ENCODE assay signal across 8 cellular contexts in genomic region chr7:33903770-33904679, GRCh38. TPM values are rescaled to one million over a fixed set of nuclear protein-coding genes. Genes with fewer than 3 reads are reported as not detected.
DNase-seq lines count a peak whose midpoint lies in the region; ATAC-seq and TF ChIP-seq lines count a peak whose summit lies in the region.

No MANE protein-coding gene starts in this region.

- peak overlapping the region; percentile 74 for H3K27ac Mint-ChIP-seq in progenitor cell of endocrine pancreas

- H3K9me3 ChIP-seq in ascending aorta, result no peaks in the 10 kb centered on the region

- peak overlapping the region; percentile 76 for H3K4me3 Mint-ChIP-seq in progenitor cell of endocrine pancreas (ENCODE audit: low read depth)

- intact Hi-C loops in ascending aorta (cut with DNase I), result no loop called here

- H3K36me3 ChIP-seq in ascending aorta, result no peaks in the 10 kb centered on the region

- peaks cover 5% of the 10 kb centered on the region for H3K27me3 ChIP-seq in ascending aorta

- peak overlapping the region; percentile 63 to 65 for H3K4me3 ChIP-seq in ascending aorta

- H3K4me1 Mint-ChIP-seq in progenitor cell of endocrine pancreas (ENCODE audit: low read depth), result peaks cover 4% of the 10 kb centered on the region

- H3K4me1 ChIP-seq in ascending aorta, result peaks cover 2 to 3% of the 10 kb centered on the region in 2 donors

- peaks cover 76% of the 10 kb centered on the region for H3K27me3 Mint-ChIP-seq in progenitor cell of endocrine pancreas

- H3K27ac ChIP-seq in ascending aorta, result peak overlapping the region in 1 of 2 donors; percentile 14

- H3K9me3 Mint-ChIP-seq in progenitor cell of endocrine pancreas (ENCODE audit: low read depth), result no peaks in the 10 kb centered on the region

- DNase-seq in DMS79 treated with DMSO at 0.1 percent for 48 hours (lab: John Stamatoyannopoulos, UW) (peak; percentile 31), DMS79 (lab: John Stamatoyannopoulos, UW) (no peak), LHCN-M2 (ENCODE audit: low read depth) (peak; percentile 79), ascending aorta (ENCODE audit: low spot score in 2 of 2) (peak in 1 of 2 donors; percentile 68), hypothalamus (lab: John Stamatoyannopoulos, UW) (peak in 34 of 51 donors; percentile 3 to 71 (median 28)), progenitor cell of endocrine pancreas (ENCODE audit: low spot score, unreplicated experiment) (peak; percentile 21)
- no peak for DNase-seq in effector CD8-positive, alpha-beta T cell (lab: John Stamatoyannopoulos, UW)

- no peaks in the 10 kb centered on the region for H3K36me3 Mint-ChIP-seq in progenitor cell of endocrine pancreas (ENCODE audit: insufficient read depth)

- no peak for ATAC-seq in GM18502 (IDR thresholded peaks at IDR 0.05; ENCODE audit: poor library complexity, unreplicated experiment)

- TF ChIP-seq CTCF in ascending aorta (IDR thresholded peaks at IDR 0.05) (no peak), progenitor cell of endocrine pancreas (IDR thresholded peaks at IDR 0.05; ENCODE audit: unreplicated experiment) (no peak)

RNA-seq across cellular contexts. Expression of gene BMPER, which starts 1.3 kb away (rescaled TPM):
- total RNA-seq in LHCN-M2 (2014; rRNA removed), result 4.1 and 5.1 TPM in 2 replicates
- 5.7 TPM for polyA plus RNA-seq in LHCN-M2 (2012)
- not detected for total RNA-seq in ascending aorta
- 0.36 and 0.69 TPM in 2 replicates for total RNA-seq in progenitor cell of endocrine pancreas

Comparison
In these comparisons a context has a peak if more than half of its experiments do, and no peak if none do; other contexts are left out.
1. DNase-seq: peak in DMS79 treated with DMSO at 0.1 percent for 48 hours (single experiment), LHCN-M2 (single experiment), hypothalamus (34 of 51) and progenitor cell of endocrine pancreas (single experiment); none in DMS79 (single experiment) and effector CD8-positive, alpha-beta T cell (single experiment).